In the genomic region with DNA sequence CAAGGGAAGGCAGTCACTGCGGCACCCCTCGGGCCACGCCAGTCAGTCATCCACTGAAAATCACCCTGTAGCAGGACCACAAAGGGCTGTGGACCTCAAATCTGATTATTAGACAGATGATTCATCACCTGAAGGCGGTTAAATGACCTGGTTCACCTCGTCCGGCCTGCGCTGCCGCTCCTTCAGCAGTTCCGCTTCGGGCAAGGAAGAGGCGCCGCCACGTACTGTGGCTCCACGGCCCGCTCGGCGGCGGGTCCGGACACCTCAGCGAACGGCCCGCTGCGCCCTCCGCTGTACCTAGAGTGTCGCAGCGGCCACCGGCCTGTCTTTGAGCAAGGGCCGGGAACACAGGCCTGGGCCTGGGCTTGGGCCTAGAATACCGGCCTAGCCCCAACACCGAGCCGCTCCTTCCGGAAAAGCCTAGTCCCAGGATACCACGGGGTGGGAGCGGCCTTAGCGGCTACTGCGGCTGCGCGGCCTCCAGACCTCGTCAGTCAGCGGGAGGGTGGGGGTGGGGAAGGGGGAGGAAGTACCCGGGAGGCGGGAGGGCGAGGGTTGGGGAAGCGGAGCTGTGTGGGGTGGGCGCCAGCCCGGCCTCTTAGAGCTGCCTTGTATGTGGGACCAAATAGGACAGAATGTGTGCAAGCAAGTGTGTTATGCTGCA, we compare ENCODE assay signal across 8 cellular contexts. TPM values are rescaled to one million over a fixed set of nuclear protein-coding genes. Genes with fewer than 3 reads are reported as not detected.
DNase-seq lines count a peak whose midpoint lies in the region; ATAC-seq and TF ChIP-seq lines count a peak whose summit lies in the region.

A gene with protein sequence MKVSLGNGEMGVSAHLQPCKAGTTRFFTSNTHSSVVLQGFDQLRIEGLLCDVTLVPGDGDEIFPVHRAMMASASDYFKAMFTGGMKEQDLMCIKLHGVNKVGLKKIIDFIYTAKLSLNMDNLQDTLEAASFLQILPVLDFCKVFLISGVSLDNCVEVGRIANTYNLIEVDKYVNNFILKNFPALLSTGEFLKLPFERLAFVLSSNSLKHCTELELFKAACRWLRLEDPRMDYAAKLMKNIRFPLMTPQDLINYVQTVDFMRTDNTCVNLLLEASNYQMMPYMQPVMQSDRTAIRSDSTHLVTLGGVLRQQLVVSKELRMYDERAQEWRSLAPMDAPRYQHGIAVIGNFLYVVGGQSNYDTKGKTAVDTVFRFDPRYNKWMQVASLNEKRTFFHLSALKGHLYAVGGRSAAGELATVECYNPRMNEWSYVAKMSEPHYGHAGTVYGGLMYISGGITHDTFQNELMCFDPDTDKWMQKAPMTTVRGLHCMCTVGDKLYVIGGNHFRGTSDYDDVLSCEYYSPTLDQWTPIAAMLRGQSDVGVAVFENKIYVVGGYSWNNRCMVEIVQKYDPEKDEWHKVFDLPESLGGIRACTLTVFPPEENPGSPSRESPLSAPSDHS (minus strand): TSS at position 436 of the 664 bp plus-strand sequence. CDS start 545 bp downstream, outside the sequence.

- peak within 1 kb of the TSS; percentile 83 for H3K27ac Mint-ChIP-seq in activated T-helper 2 cell treated with anti-CD3 and anti-CD28 coated beads, Interferon-gamma antibody, Interleukin-2, Interleukin-4, amounts not matched to agents 10 μg/mL and 5 μg/mL and 100 μg/mL, durations not matched to agents 14 hours and 24 hours and 36 hours
- peak within 1 kb of the TSS; percentile 97 to 99 (median 99) for H3K27ac Mint-ChIP-seq in nephron

- DNase-seq in DMS 273 (lab: John Stamatoyannopoulos, UW; ENCODE audit: unreplicated experiment) (peak; percentile 94), HuH-7 (ENCODE audit: low spot score) (peak; percentile 87), PC-9 (peak; percentile 65 to 81), fibroblast of the aortic adventitia (ENCODE audit: low read depth) (peak; percentile 93)
- DNase-seq in activated T-helper 2 cell treated with anti-CD3 and anti-CD28 coated beads, Interferon-gamma antibody, Interleukin-2, Interleukin-4, amounts not matched to agents 10 μg/mL and 5 μg/mL and 100 μg/mL, durations not matched to agents 14 hours and 24 hours and 36 hours (ENCODE audit: low spot score), result peak; percentile 81
- DNase-seq in stimulated activated naive CD8-positive, alpha-beta T cell treated with anti-CD3 and anti-CD28 coated beads, Interleukin-15, Interleukin-2, amounts not matched to agents 100 U/mL and 50 U/mL, for 24 hours, result peak; percentile 91

- H3K9me3 Mint-ChIP-seq in activated T-helper 2 cell treated with anti-CD3 and anti-CD28 coated beads, Interferon-gamma antibody, Interleukin-2, Interleukin-4, amounts not matched to agents 10 μg/mL and 5 μg/mL and 100 μg/mL, durations not matched to agents 14 hours and 24 hours and 36 hours, result no peaks in the 10 kb centered on the region
- no peaks in the 10 kb centered on the region for H3K9me3 Mint-ChIP-seq in nephron

- no peaks in the 10 kb centered on the region for H3K27me3 ChIP-seq in PC-9 (ENCODE audit: insufficient read depth, low read depth)

- H3K4me3 Mint-ChIP-seq in activated T-helper 2 cell treated with anti-CD3 and anti-CD28 coated beads, Interferon-gamma antibody, Interleukin-2, Interleukin-4, amounts not matched to agents 10 μg/mL and 5 μg/mL and 100 μg/mL, durations not matched to agents 14 hours and 24 hours and 36 hours (ENCODE audit: low read depth), result peak within 1 kb of the TSS; percentile 88
- H3K4me3 Mint-ChIP-seq in nephron, result peak within 1 kb of the TSS; percentile 91 to 98 (median 95)

- TF ChIP-seq CTCF in PC-9 (conservative IDR thresholded peaks at IDR 0.05) (no peak), fibroblast of the aortic adventitia (IDR thresholded peaks at IDR 0.05; ENCODE audit: insufficient read depth, low read length) (no peak), nephron (IDR thresholded peaks at IDR 0.05; ENCODE audit: unreplicated experiment in 3 of 3) (no peak)

- H3F3A ChIP-seq in PC-9 (ENCODE audit: insufficient read depth, low read depth), result no peaks in the 10 kb centered on the region; the same call in none of the 2 replicates

- H4K20me1 ChIP-seq in PC-9 (ENCODE audit: insufficient read depth), result no peaks in the 10 kb centered on the region

- peaks cover 49% of the 10 kb centered on the region for H3K79me2 ChIP-seq in PC-9 (ENCODE audit: low read depth)

- H3K9me2 ChIP-seq in PC-9 (ENCODE audit: insufficient read depth), result no peaks in the 10 kb centered on the region

- H3K36me3 Mint-ChIP-seq in activated T-helper 2 cell treated with anti-CD3 and anti-CD28 coated beads, Interferon-gamma antibody, Interleukin-2, Interleukin-4, amounts not matched to agents 10 μg/mL and 5 μg/mL and 100 μg/mL, durations not matched to agents 14 hours and 24 hours and 36 hours (ENCODE audit: low read depth), result peaks cover 42% of the 10 kb centered on the region
- H3K36me3 Mint-ChIP-seq in nephron (ENCODE audit: low read depth), result peaks cover 22% of the 10 kb centered on the region

- peaks cover 36% of the 10 kb centered on the region for H3K4me1 Mint-ChIP-seq in activated T-helper 2 cell treated with anti-CD3 and anti-CD28 coated beads, Interferon-gamma antibody, Interleukin-2, Interleukin-4, amounts not matched to agents 10 μg/mL and 5 μg/mL and 100 μg/mL, durations not matched to agents 14 hours and 24 hours and 36 hours (ENCODE audit: low read depth)
- peaks cover 39% of the 10 kb centered on the region for H3K4me1 Mint-ChIP-seq in nephron

- POLR2A ChIA-PET in PC-9 (lab: Charles Lee; ENCODE audit: unreplicated experiment), result interaction anchor here (0.6 to 0.7 kb wide), 9 partner anchors 41 to 1335 kb away, joined by 3 to 12 read pairs (median 4); no protein-coding TSS in a partner anchor

- peak; percentile 89 for ATAC-seq in GM21515 (IDR thresholded peaks at IDR 0.05; ENCODE audit: unreplicated experiment)
- peak; percentile 93 for ATAC-seq in stimulated activated naive CD8-positive, alpha-beta T cell treated with anti-CD3 and anti-CD28 coated beads, Interleukin-15, Interleukin-2, amounts not matched to agents 100 U/mL and 50 U/mL, for 24 hours

- H2AFZ ChIP-seq in PC-9, result peak within 1 kb of the TSS; percentile 87

- intact Hi-C loops in PC-9 (cut with micrococcal nuclease; ENCODE audit: unreplicated experiment), result loop anchor here (5.0 kb wide), 1 partner anchor 347 kb away; no protein-coding TSS in a partner anchor
- intact Hi-C loops in activated T-helper 2 cell treated with anti-CD3 and anti-CD28 coated beads, Interferon-gamma antibody, Interleukin-2, Interleukin-4, amounts not matched to agents 10 μg/mL and 5 μg/mL and 100 μg/mL, durations not matched to agents 14 hours and 24 hours and 36 hours (cut with micrococcal nuclease), result loop anchor here (1.0 to 10.0 kb wide), 2 partner anchors 22 to 660 kb away; partner anchors contain the start of genes CDKN2A and CDKN2B-AS1

- peak within 1 kb of the TSS; percentile 89 for H3K4me2 ChIP-seq in PC-9

- peak within 1 kb of the TSS; percentile 94 for H3K27ac ChIP-seq in PC-9

- CTCF ChIA-PET in PC-9 (lab: Charles Lee), result interaction anchor here (1.0 kb wide), 1 partner anchor 9 kb away, joined by 5 read pairs; no protein-coding TSS in a partner anchor

- peaks cover 5% of the 10 kb centered on the region for H3K27me3 Mint-ChIP-seq in activated T-helper 2 cell treated with anti-CD3 and anti-CD28 coated beads, Interferon-gamma antibody, Interleukin-2, Interleukin-4, amounts not matched to agents 10 μg/mL and 5 μg/mL and 100 μg/mL, durations not matched to agents 14 hours and 24 hours and 36 hours (ENCODE audit: low read depth)
- H3K27me3 Mint-ChIP-seq in nephron (ENCODE audit: low read depth), result no peaks in the 10 kb centered on the region

- H3K4me1 ChIP-seq in PC-9 (replicated peaks; ENCODE audit: insufficient read depth), result peaks cover 20% of the 10 kb centered on the region; the same call in 1 of the 2 replicates

- peak within 1 kb of the TSS; percentile 92 for H3K4me3 ChIP-seq in PC-9
- H3K4me3 ChIP-seq in fibroblast of the aortic adventitia (ENCODE audit: low read depth, low read length), result peak within 1 kb of the TSS; percentile 96

- 0 out of 2 replicates have a peak, but pooled peaks cover 7% of the 10 kb centered on the region for H3K36me3 ChIP-seq in PC-9 (ENCODE audit: low read depth)

- H3K9me3 ChIP-seq in PC-9 (ENCODE audit: insufficient read depth, low read depth), result no peaks in the 10 kb centered on the region

- BruUV-seq in PC-9 (replicated peaks; lab: Mats Ljungman, UMichigan), result no TSS peak

RNA-seq across cellular contexts. Expression of the gene that starts here (rescaled TPM):
- total RNA-seq in PC-9 (2021) (9.1 and 10.5 TPM in 2 replicates), fibroblast of the aortic adventitia (ENCODE audit: low replicate concordance) (39.0 and 48.4 TPM in 2 replicates)
- total RNA-seq in activated T-helper 2 cell treated with anti-CD3 and anti-CD28 coated beads, Interferon-gamma antibody, Interleukin-2, Interleukin-4, amounts not matched to agents 10 μg/mL and 5 μg/mL and 100 μg/mL, durations not matched to agents 14 hours and 24 hours and 36 hours, result 14.3 and 15.8 TPM in 2 replicates

Comparison
In these comparisons a context has a peak if more than half of its experiments do, and no peak if none do; other contexts are left out.
1. Peak in every context shown above with its lines: DNase-seq, ATAC-seq, H3K4me3 ChIP-seq and H3K27ac ChIP-seq.